ENCODE assay signal across 20 cellular contexts in genomic region chr12:130981947-130982346, GRCh38. TPM values are rescaled to one million over a fixed set of nuclear protein-coding genes. Genes with fewer than 3 reads are reported as not detected.
DNase-seq lines count a peak whose midpoint lies in the region; ATAC-seq, FAIRE-seq and TF ChIP-seq lines count a peak whose summit lies in the region.
"Had no signal": no experiment of that assay in that cellular context is flagged by ENCODE, and none has a peak within 500 bp of the region (broad histone marks: within the 10 kb centered on the region; RNA-seq: fewer than 3 reads in every experiment).

No MANE protein-coding gene starts in this region.

- no peak overlapping the region for H2BK15ac ChIP-seq in H1 (ENCODE audit: low read length)
- H2BK15ac ChIP-seq in neuronal stem cell (ENCODE audit: low read length) = peak overlapping the region; percentile 22

- no peak overlapping the region for H3K18ac ChIP-seq in H1 (ENCODE audit: extremely low read depth, low read length)
- peak overlapping the region; percentile 15 for H3K18ac ChIP-seq in neuronal stem cell (ENCODE audit: low read length)

- H3K79me2 ChIP-seq in H1 (ENCODE audit: control insufficient read depth in 1 of 2, insufficient read depth in 2 of 2, low read length in 2 of 2) = no peaks in the 10 kb centered on the region

- H3K4me1 Mint-ChIP-seq in osteocyte (ENCODE audit: unreplicated experiment) = no peaks in the 10 kb centered on the region
- H3K4me1 Mint-ChIP-seq: CD4-positive, CD25-positive, alpha-beta regulatory T cell had no signal

- H3K4me1 ChIP-seq in HEK293 (ENCODE audit: control insufficient read depth, insufficient read depth, low read length) (peaks cover 5% of the 10 kb centered on the region; the same call in 1 of the 2 replicates), H1 (replicated peaks in 1 of 4; ENCODE audit: control insufficient read depth in 3 of 4, insufficient read depth in 4 of 4, low read length in 3 of 4) (peaks cover 0 to 2% (median 0%) of the 10 kb centered on the region in 4 experiments; a peak in 2 of 7 replicates), neuronal stem cell (ENCODE audit: control insufficient read depth in 2 of 2, insufficient read depth in 1 of 2, low read depth in 1 of 2, low read length in 2 of 2) (peaks cover 0 to 3% of the 10 kb centered on the region in 2 donors)
- H3K4me1 ChIP-seq: SJSA1 had no signal

- H3K9ac ChIP-seq in H1 (replicated peaks in 1 of 4; ENCODE audit: extremely low read depth in 1 of 4, low read depth in 3 of 4, low read length in 3 of 4) (no peak overlapping the region), neuronal stem cell (ENCODE audit: low read depth, low read length, poor library complexity) (no peak overlapping the region)
- H3K9ac ChIP-seq: GM23248 had no signal

- no peak overlapping the region for H2AK5ac ChIP-seq in H1 (ENCODE audit: low read depth, low read length)
- peak overlapping the region; percentile 13 for H2AK5ac ChIP-seq in neuronal stem cell (ENCODE audit: low read depth, low read length)

- CTCF ChIA-PET in HEK293 (lab: Yijun Ruan, JAX) (no interaction called here), H1 (lab: Charles Lee; ENCODE audit: partially characterized antibody) (no interaction called here)

- no peak overlapping the region for H3K56ac ChIP-seq in H1 (replicated peaks; ENCODE audit: insufficient read length, low read depth, low read length)

- H3K23me2 ChIP-seq in H1 (ENCODE audit: low read depth, low read length) = no peaks in the 10 kb centered on the region

- no peak overlapping the region for H3K27ac ChIP-seq in HEK293 (ENCODE audit: extremely low read depth, low read depth, low read length)
- no peak overlapping the region for H3K27ac ChIP-seq in H1 (ENCODE audit: low read depth, low read length)
- H3K27ac ChIP-seq in neuronal stem cell (replicated peaks; ENCODE audit: low read length) = no peak overlapping the region
- H3K27ac ChIP-seq: GM23248, SJSA1 had no signal

- no peak overlapping the region for H2BK5ac ChIP-seq in H1 (ENCODE audit: low read depth, low read length)
- no peak overlapping the region for H2BK5ac ChIP-seq in neuronal stem cell (ENCODE audit: low read length)

- H2AFZ ChIP-seq in H1 (ENCODE audit: low read length) = no peak overlapping the region
- no peak overlapping the region for H2AFZ ChIP-seq in neuronal stem cell (ENCODE audit: low read length)
- H2AFZ ChIP-seq: GM23248 had no signal

- WGBS in H1 (ENCODE audit: extremely low coverage in 1 of 2, insufficient coverage in 1 of 2, insufficient read length in 1 of 2, insufficient replicate concordance in 2 of 2, low coverage in 1 of 2, low lambda C conversion rate in 2 of 2, missing lambda C conversion rate in 1 of 2), 2 experiments = 87% methylated on average over 9 of the region's 11 CpGs; no CpG with 5 or more reads in 1 of the 2 experiments
- no CpG with 5 or more reads among the region's 11 CpGs for whole genome bisulfite sequencing in neuronal stem cell (ENCODE audit: extremely low coverage in 2 of 2, insufficient read length in 2 of 2, insufficient replicate concordance in 1 of 2), 2 donors

- H3K9me3 ChIP-seq in HEK293 (ENCODE audit: control insufficient read depth, insufficient read depth, low read depth, low read length) = no peaks in the 10 kb centered on the region
- H3K9me3 ChIP-seq in H1 (ENCODE audit: insufficient read depth in 2 of 2, low read depth in 1 of 2, low read length in 1 of 2) = no peaks in the 10 kb centered on the region
- no peaks in the 10 kb centered on the region for H3K9me3 ChIP-seq in neuronal stem cell (replicated peaks in 1 of 2; ENCODE audit: control insufficient read depth in 2 of 2, insufficient read depth in 1 of 2, low read depth in 1 of 2, low read length in 2 of 2)
- H3K9me3 ChIP-seq: SJSA1 had no signal

- TF ChIP-seq CTCF in HEK293 (tag by site-specific recombination; IDR thresholded peaks at IDR 0.05) (no peak), H1 (IDR thresholded peaks at IDR 0.05; ENCODE audit: control extremely low read depth in 1 of 3, insufficient read depth in 1 of 3, low read depth in 1 of 3, low read length in 3 of 3) (no peak), osteocyte (IDR thresholded peaks at IDR 0.05) (no peak)

- intact Hi-C loops in cardiac septum (cut with DNase I) = no loop called here
- intact Hi-C loops in Right ventricle myocardium inferior (cut with DNase I) = no loop called here

- TF ChIP-seq RAD21 in H1 (IDR thresholded peaks at IDR 0.05 in 1 of 2, conservative IDR thresholded peaks at IDR 0.05 in 1 of 2; ENCODE audit: low read depth in 2 of 2, low read length in 2 of 2) = no peak

- H3K4me2 ChIP-seq in H1 (ENCODE audit: insufficient read depth in 1 of 2, low read depth in 2 of 2, low read length in 2 of 2) = no peak overlapping the region
- H3K4me2 ChIP-seq in neuronal stem cell (ENCODE audit: insufficient read depth, low read length, poor library complexity, severe bottlenecking) = no peak overlapping the region

- no peak for FAIRE-seq in H1 (lab: Jason Lieb, UNC)

- H4K8ac ChIP-seq in H1 (ENCODE audit: extremely low read depth, insufficient read depth, low read length) = 0 out of 2 replicates have a peak overlapping the region, but pooled peaks have one; percentile 42
- H4K8ac ChIP-seq in neuronal stem cell (ENCODE audit: low read depth, low read length) = no peak overlapping the region

- no peaks in the 10 kb centered on the region for H3K36me3 Mint-ChIP-seq in osteocyte (ENCODE audit: unreplicated experiment)
- H3K36me3 Mint-ChIP-seq: CD4-positive, CD25-positive, alpha-beta regulatory T cell; IgD-negative memory B cell had no signal

- H3K14ac ChIP-seq in H1 (ENCODE audit: insufficient read length) (no peak overlapping the region), neuronal stem cell (ENCODE audit: low read length) (no peak overlapping the region)

- no peaks in the 10 kb centered on the region for H3K79me1 ChIP-seq in H1 (ENCODE audit: low read depth, low read length)
- H3K79me1 ChIP-seq in neuronal stem cell (ENCODE audit: low read depth, low read length) = no peaks in the 10 kb centered on the region

- H3K9me3 Mint-ChIP-seq in osteocyte (ENCODE audit: unreplicated experiment) = no peaks in the 10 kb centered on the region
- H3K9me3 Mint-ChIP-seq: IgD-negative memory B cell had no signal

- no peak for TF ChIP-seq EP300 in H1 (IDR thresholded peaks at IDR 0.05; ENCODE audit: borderline replicate concordance in 1 of 2, low read depth in 2 of 2, low read length in 2 of 2)

- H3K36me3 ChIP-seq in HEK293 (ENCODE audit: control insufficient read depth in 2 of 2, insufficient read depth in 1 of 2, low read length in 2 of 2) = no peaks in the 10 kb centered on the region
- H3K36me3 ChIP-seq in H1 (ENCODE audit: control insufficient read depth in 2 of 4, insufficient read depth in 4 of 4, low read length in 3 of 4) = no peaks in the 10 kb centered on the region
- no peaks in the 10 kb centered on the region for H3K36me3 ChIP-seq in neuronal stem cell (replicated peaks in 1 of 2; ENCODE audit: control insufficient read depth in 2 of 2, insufficient read depth in 2 of 2, low read length in 2 of 2)
- H3K36me3 ChIP-seq: SJSA1 had no signal

- no peak overlapping the region for H4K91ac ChIP-seq in H1 (replicated peaks; ENCODE audit: insufficient read length, low read length)
- no peak overlapping the region for H4K91ac ChIP-seq in neuronal stem cell (ENCODE audit: low read depth, low read length, poor library complexity)

- H3K23ac ChIP-seq in H1 (ENCODE audit: insufficient read length) = no peak overlapping the region
- no peak overlapping the region for H3K23ac ChIP-seq in neuronal stem cell (ENCODE audit: low read depth, low read length, poor library complexity)

- peaks cover 6% of the 10 kb centered on the region for H3K27me3 Mint-ChIP-seq in osteocyte (ENCODE audit: unreplicated experiment)

- no peaks in the 10 kb centered on the region for H4K20me1 ChIP-seq in H1 (replicated peaks in 1 of 2; ENCODE audit: control insufficient read depth in 1 of 2, insufficient read depth in 2 of 2, low read length in 2 of 2)

- H3K27ac Mint-ChIP-seq in osteocyte (ENCODE audit: unreplicated experiment) = no peak overlapping the region
- H3K27ac Mint-ChIP-seq: CD4-positive, CD25-positive, alpha-beta regulatory T cell had no signal

- H3K4me3 Mint-ChIP-seq in osteocyte (ENCODE audit: unreplicated experiment) = no peak overlapping the region
- H3K4me3 Mint-ChIP-seq: CD4-positive, CD25-positive, alpha-beta regulatory T cell had no signal

- no peak for ATAC-seq in Right ventricle myocardium inferior
- ATAC-seq: Panc1 had no signal

- H3K4ac ChIP-seq in H1 (replicated peaks; ENCODE audit: insufficient read length, low read depth, low read length) (no peak overlapping the region), neuronal stem cell (ENCODE audit: low read length) (no peak overlapping the region)

- no peak overlapping the region for H2BK20ac ChIP-seq in H1 (ENCODE audit: low read length)

- TF ChIP-seq POLR2A in H1 (IDR thresholded peaks at IDR 0.05; ENCODE audit: control extremely low read depth in 1 of 2, low read depth in 2 of 2, low read length in 2 of 2) = no peak

- no peak overlapping the region for H2BK12ac ChIP-seq in H1 (ENCODE audit: low read depth, low read length)
- H2BK12ac ChIP-seq in neuronal stem cell (ENCODE audit: low read length) = no peak overlapping the region

- H2BK120ac ChIP-seq in H1 (replicated peaks; ENCODE audit: low read depth, low read length) (no peak overlapping the region), neuronal stem cell (ENCODE audit: low read depth, low read length) (no peak overlapping the region)

- no peak overlapping the region for H3K4me3 ChIP-seq in HEK293 (ENCODE audit: low read depth, low read length)
- no peak overlapping the region for H3K4me3 ChIP-seq in H1 (ENCODE audit: extremely low read depth in 1 of 4, insufficient read depth in 2 of 4, low read depth in 3 of 4, low read length in 4 of 4)
- H3K4me3 ChIP-seq in neuronal stem cell (ENCODE audit: low read length in 2 of 2) = peak overlapping the region in 1 of 2 donors; percentile 19
- H3K4me3 ChIP-seq: GM23248, SJSA1 had no signal

- H3K27me3 ChIP-seq in H1 (replicated peaks in 1 of 4; ENCODE audit: control insufficient read depth in 3 of 4, extremely low read depth in 1 of 4, insufficient read depth in 3 of 4, low read length in 3 of 4) = no peaks in the 10 kb centered on the region; a peak in 1 of 7 replicates
- peaks cover 0 to 19% (median 0%) of the 10 kb centered on the region in 3 experiments for H3K27me3 ChIP-seq in neuronal stem cell (ENCODE audit: control insufficient read depth in 3 of 3, insufficient read depth in 3 of 3, low read depth in 1 of 3, low read length in 3 of 3)
- H3K27me3 ChIP-seq: SJSA1 had no signal

- DNase-seq in cardiac septum (ENCODE audit: low spot score) (peak; percentile 64), Right ventricle myocardium inferior (ENCODE audit: missing footprints) (no peak), H1 (ENCODE audit: low read depth in 1 of 2, low spot score in 2 of 2) (no peak), neuronal stem cell (ENCODE audit: low spot score) (no peak), hypothalamus (lab: John Stamatoyannopoulos, UW) (no peak), osteocyte (ENCODE audit: extremely low spot score, unreplicated experiment) (no peak)
- no peak for DNase-seq in activated T-cell treated with anti-CD3 and anti-CD28 coated beads, Interleukin-2, amount 50 U/mL, for 1 hour
- DNase-seq: CD4-positive, CD25-positive, alpha-beta regulatory T cell; GM23248; HCEC 1CT; NCI-H1105; NCI-H2029 treated with DMSO at 0.1 percent for 48 hours; NCI-H226; NCI-H510A treated with DMSO at 0.1 percent for 48 hours; NCI-H774; NK-92 treated with Interleukin-12 subunit alpha and Interleukin-12 subunit beta, amount 100 ng/mL, for 24 hours had no signal

- POLR2A ChIA-PET in HEK293 (lab: Yijun Ruan, JAX) (no interaction called here), H1 (lab: Charles Lee; ENCODE audit: partially characterized antibody) (no interaction called here)

- H4K5ac ChIP-seq in H1 (ENCODE audit: insufficient read length, low read depth, low read length) = no peak overlapping the region

RNA-seq across cellular contexts. Expression of gene ADGRD1, which starts 28.2 kb away (rescaled TPM):
- total RNA-seq in cardiac septum (54.6 TPM), Right ventricle myocardium inferior (89.1 TPM), osteocyte (1.0 and 1.5 TPM in 2 replicates)
- total RNA-seq in H1 (2021; fragmentation: NEBNext Ultra II Directional; extraction: Animal tissue kit (Norgen Biotek cat#: 25700)) = 0.48 and 1.3 TPM in 2 replicates
- polyA plus RNA-seq in H1 (2011; rRNA removed) = 0.36 and 1.1 TPM in 2 replicates
- polyA plus RNA-seq in H1 (2011; cell fraction: cytosol; rRNA removed) = 0.47 TPM
- 2.0 TPM for polyA plus RNA-seq in H1 (2011; cell fraction: nucleus; rRNA removed)
- polyA plus RNA-seq in H1 (2012, experiment 1 of 2) = 0.20 to 0.96 TPM (median 0.35 TPM) in 4 replicates
- 0.12 TPM for polyA plus RNA-seq in H1 (2012, experiment 2 of 2)
- polyA plus RNA-seq in H1 (2013, experiment 1 of 2) = 0.34 TPM
- 0.39 TPM for polyA plus RNA-seq in H1 (2013, experiment 2 of 2)
- polyA minus RNA-seq in H1 (2011; rRNA and poly(A)+ RNA removed) = 1.6 and 1.8 TPM in 2 replicates
- 1.2 TPM for polyA minus RNA-seq in H1 (2011; cell fraction: cytosol; rRNA and poly(A)+ RNA removed)
- 3.6 TPM for polyA minus RNA-seq in H1 (2011; cell fraction: nucleus; rRNA and poly(A)+ RNA removed)
- polyA plus RNA-seq in neuronal stem cell (2013, experiment 1 of 2) = 0.28 TPM
- polyA plus RNA-seq in neuronal stem cell (2013, experiment 2 of 2) = 0.32 TPM
- total RNA-seq: CD4-positive, CD25-positive, alpha-beta regulatory T cell had no signal

Comparison
In these comparisons a context has a peak if more than half of its experiments do, and no peak if none do; other contexts are left out.
1. RNA of gene ADGRD1, which starts 28.2 kb away (total RNA-seq): 89.1 TPM in Right ventricle myocardium inferior (single experiment) and 54.6 TPM in cardiac septum (single experiment); 1.0 to 1.5 TPM in osteocyte and 0.48 to 1.3 TPM in H1; every median in the first group is over 10 times any median in the second.